In genomic region chr15:27842526-27842925, GRCh38 we compare ENCODE assay signal across 17 cellular contexts.
"Had no signal": no experiment of that assay in that cellular context is flagged by ENCODE, and none has a peak within 500 bp of the region (broad histone marks: within the 10 kb centered on the region; RNA-seq: fewer than 3 reads in every experiment).

No MANE protein-coding gene starts in this region.

- H3K9me3 Mint-ChIP-seq: activated CD8-positive, alpha-beta T cell treated with anti-CD3 and anti-CD28 coated beads for 36 hours; activated naive CD4-positive, alpha-beta T cell treated with anti-CD3 and anti-CD28 coated beads for 36 hours; activated T-helper 17 cell treated with anti-CD3 and anti-CD28 coated beads, Interleukin-2, amount 50 U/mL, for 72 hours had no signal

- H3K27ac ChIP-seq: brain microvascular endothelial cell, colonic mucosa, lower lobe of right lung, neutrophil, parathyroid adenoma, sigmoid colon had no signal

- H3K27me3 Mint-ChIP-seq: activated CD4-positive, alpha-beta T cell treated with anti-CD3 and anti-CD28 coated beads, Interleukin-2, amount 10 ng/mL, durations not matched to agents 24 days and 14 days; activated CD8-positive, alpha-beta T cell treated with anti-CD3 and anti-CD28 coated beads for 36 hours had no signal

- H3K27ac Mint-ChIP-seq: activated CD4-positive, alpha-beta T cell treated with anti-CD3 and anti-CD28 coated beads, Interleukin-2, amount 10 ng/mL, durations not matched to agents 24 days and 14 days; activated CD8-positive, alpha-beta T cell treated with anti-CD3 and anti-CD28 coated beads for 36 hours; activated naive CD4-positive, alpha-beta T cell treated with anti-CD3 and anti-CD28 coated beads for 36 hours; activated T-helper 17 cell treated with anti-CD3 and anti-CD28 coated beads, Interleukin-2, amount 50 U/mL, for 72 hours; natural killer cell; stimulated activated effector memory CD8-positive, alpha-beta T cell treated with anti-CD3 and anti-CD28 coated beads, Interleukin-12 subunit alpha, Interleukin-12 subunit beta, amount 100 ng/mL, for 72 hours; T-cell had no signal

- H3K4me3 Mint-ChIP-seq: activated CD4-positive, alpha-beta T cell treated with anti-CD3 and anti-CD28 coated beads, Interleukin-2, amount 10 ng/mL, durations not matched to agents 24 days and 14 days; activated CD8-positive, alpha-beta T cell treated with anti-CD3 and anti-CD28 coated beads for 36 hours; activated naive CD4-positive, alpha-beta T cell treated with anti-CD3 and anti-CD28 coated beads for 36 hours; activated T-helper 17 cell treated with anti-CD3 and anti-CD28 coated beads, Interleukin-2, amount 50 U/mL, for 72 hours; central memory CD8-positive, alpha-beta T cell; natural killer cell; stimulated activated effector memory CD8-positive, alpha-beta T cell treated with anti-CD3 and anti-CD28 coated beads, Interleukin-12 subunit alpha, Interleukin-12 subunit beta, amount 100 ng/mL, for 72 hours; T-cell had no signal

- H3K4me1 Mint-ChIP-seq: activated CD4-positive, alpha-beta T cell treated with anti-CD3 and anti-CD28 coated beads, Interleukin-2, amount 10 ng/mL, durations not matched to agents 24 days and 14 days; activated T-helper 17 cell treated with anti-CD3 and anti-CD28 coated beads, Interleukin-2, amount 50 U/mL, for 72 hours; central memory CD8-positive, alpha-beta T cell; natural killer cell; stimulated activated effector memory CD8-positive, alpha-beta T cell treated with anti-CD3 and anti-CD28 coated beads, Interleukin-12 subunit alpha, Interleukin-12 subunit beta, amount 100 ng/mL, for 72 hours; T-cell had no signal

- DNase-seq: activated CD4-positive, alpha-beta T cell treated with anti-CD3 and anti-CD28 coated beads, Interleukin-2, amount 10 ng/mL, durations not matched to agents 24 days and 14 days; activated CD8-positive, alpha-beta T cell treated with anti-CD3 and anti-CD28 coated beads for 36 hours; activated naive CD4-positive, alpha-beta T cell treated with anti-CD3 and anti-CD28 coated beads for 36 hours; activated T-cell treated with anti-CD3 and anti-CD28 coated beads, Interleukin-2, amount 50 U/mL, for 1 hour; brain microvascular endothelial cell; colonic mucosa; erythroblast; lower lobe of right lung; natural killer cell; sigmoid colon; stimulated activated CD4-positive, alpha-beta T cell treated with anti-CD3 and anti-CD28 coated beads, Interleukin-4, amount 100 ng/mL, for 24 hours; T-cell had no signal

- ATAC-seq: activated CD8-positive, alpha-beta T cell treated with anti-CD3 and anti-CD28 coated beads for 36 hours; activated T-helper 17 cell treated with anti-CD3 and anti-CD28 coated beads, Interleukin-2, amount 50 U/mL, for 72 hours; lower lobe of right lung; natural killer cell; stimulated activated effector memory CD8-positive, alpha-beta T cell treated with anti-CD3 and anti-CD28 coated beads, Interleukin-12 subunit alpha, Interleukin-12 subunit beta, amount 100 ng/mL, for 72 hours; T-cell had no signal
